Comparison of ENCODE assay signal across 21 cellular contexts in the genomic region with DNA sequence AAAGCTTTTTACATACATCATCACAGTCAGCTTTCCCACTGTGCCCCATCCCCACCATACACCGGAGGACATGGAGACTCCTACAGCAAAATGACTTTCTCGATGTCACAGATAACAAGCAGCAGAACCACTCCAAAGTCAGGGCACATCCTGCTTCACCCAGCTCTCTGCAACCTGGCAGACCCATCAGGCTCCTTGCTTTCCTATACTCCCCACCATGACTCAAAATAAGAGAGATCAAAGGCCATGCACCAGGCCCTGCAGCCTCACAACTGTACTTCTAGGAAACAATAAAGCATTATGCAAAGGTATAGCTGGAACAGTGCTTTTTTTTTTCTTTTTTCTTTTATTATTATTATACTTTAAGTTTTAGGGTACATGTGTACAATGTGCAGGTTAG.
A peak's percentile ranks its signal among the peaks of the same experiment; 100 is the strongest.
DNase-seq lines count a peak whose midpoint lies in the region; ATAC-seq and TF ChIP-seq lines count a peak whose summit lies in the region.
"Had no signal": no experiment of that assay in that cellular context is flagged by ENCODE, and none has a peak within 500 bp of the region (broad histone marks: within the 10 kb centered on the region; RNA-seq: fewer than 3 reads in every experiment).

No MANE protein-coding gene starts in this region.

- H3K36me3 Mint-ChIP-seq in activated naive CD4-positive, alpha-beta T cell treated with anti-CD3 and anti-CD28 coated beads for 36 hours (ENCODE audit: low read depth) = no peaks in the 10 kb centered on the region
- H3K36me3 Mint-ChIP-seq in activated CD8-positive, alpha-beta T cell treated with anti-CD3 and anti-CD28 coated beads for 36 hours (ENCODE audit: low read depth) = no peaks in the 10 kb centered on the region
- H3K36me3 Mint-ChIP-seq in neural crest cell (ENCODE audit: low read depth) = no peaks in the 10 kb centered on the region
- H3K36me3 Mint-ChIP-seq: CD4-positive, CD25-positive, alpha-beta regulatory T cell had no signal

- CTCF ChIA-PET in activated naive CD4-positive, alpha-beta T cell treated with anti-CD3 and anti-CD28 coated beads for 36 hours (lab: Charles Lee) = interaction anchor here (0.6 kb wide), 1 partner anchor 31 kb away, joined by 4 read pairs; no protein-coding TSS in a partner anchor
- CTCF ChIA-PET in activated CD8-positive, alpha-beta T cell treated with anti-CD3 and anti-CD28 coated beads for 36 hours (lab: Charles Lee) = no interaction called here

- H3K4me1 Mint-ChIP-seq in activated naive CD4-positive, alpha-beta T cell treated with anti-CD3 and anti-CD28 coated beads for 36 hours (ENCODE audit: low read depth) = peaks cover 3% of the 10 kb centered on the region
- H3K4me1 Mint-ChIP-seq in activated CD8-positive, alpha-beta T cell treated with anti-CD3 and anti-CD28 coated beads for 36 hours (ENCODE audit: low read depth) = peaks cover 3% of the 10 kb centered on the region
- H3K4me1 Mint-ChIP-seq in neural crest cell = peaks cover 45% of the 10 kb centered on the region
- H3K4me1 Mint-ChIP-seq: CD4-positive, CD25-positive, alpha-beta regulatory T cell had no signal

- DNase-seq in activated naive CD4-positive, alpha-beta T cell treated with anti-CD3 and anti-CD28 coated beads for 36 hours = peak; percentile 32
- DNase-seq in activated naive CD4-positive, alpha-beta T cell treated with Interleukin-2 at 50 U/mL for 16 hours = no peak
- peak; percentile 35 for DNase-seq in Jurkat, Clone E6-1 (ENCODE audit: low read depth, low spot score)
- peak; percentile 35 for DNase-seq in activated CD8-positive, alpha-beta T cell treated with anti-CD3 and anti-CD28 coated beads for 36 hours
- DNase-seq in neural crest cell (ENCODE audit: low read depth, low spot score) (no peak), NK-92 (lab: John Stamatoyannopoulos, UW; ENCODE audit: unreplicated experiment) (no peak), NCI-H82 (lab: John Stamatoyannopoulos, UW) (no peak)
- DNase-seq: DND-41, GOT3, HCEC 1CT, KG1, NCI-H1092 treated with DMSO at 0.1 percent for 48 hours, NCI-H1436 treated with DMSO at 0.1 percent for 48 hours, NCI-H1930, NCI-H226, NCI-H510A treated with DMSO at 0.1 percent for 48 hours, NCI-H748 treated with DMSO at 0.1 percent for 48 hours had no signal

- no peak overlapping the region for H3K4me3 ChIP-seq in Jurkat, Clone E6-1 (ENCODE audit: low read length)

- H3K4me3 Mint-ChIP-seq in activated naive CD4-positive, alpha-beta T cell treated with anti-CD3 and anti-CD28 coated beads for 36 hours = no peak overlapping the region
- no peak overlapping the region for H3K4me3 Mint-ChIP-seq in activated CD8-positive, alpha-beta T cell treated with anti-CD3 and anti-CD28 coated beads for 36 hours
- no peak overlapping the region for H3K4me3 Mint-ChIP-seq in neural crest cell
- H3K4me3 Mint-ChIP-seq: CD4-positive, CD25-positive, alpha-beta regulatory T cell had no signal

- ATAC-seq in activated CD8-positive, alpha-beta T cell treated with anti-CD3 and anti-CD28 coated beads for 36 hours = peak; percentile 76
- no peak for ATAC-seq in GM19035 (IDR thresholded peaks at IDR 0.05; ENCODE audit: unreplicated experiment)
- ATAC-seq: HepG2, Panc1 had no signal

- intact Hi-C loops in activated naive CD4-positive, alpha-beta T cell treated with anti-CD3 and anti-CD28 coated beads for 36 hours (cut with micrococcal nuclease) = no loop called here
- intact Hi-C loops in activated CD8-positive, alpha-beta T cell treated with anti-CD3 and anti-CD28 coated beads for 36 hours (cut with micrococcal nuclease) = no loop called here

- H3K27me3 Mint-ChIP-seq in activated naive CD4-positive, alpha-beta T cell treated with anti-CD3 and anti-CD28 coated beads for 36 hours (ENCODE audit: low read depth) = no peaks in the 10 kb centered on the region
- H3K27me3 Mint-ChIP-seq in activated CD8-positive, alpha-beta T cell treated with anti-CD3 and anti-CD28 coated beads for 36 hours = no peaks in the 10 kb centered on the region
- no peaks in the 10 kb centered on the region for H3K27me3 Mint-ChIP-seq in neural crest cell (ENCODE audit: low read depth)

- POLR2A ChIA-PET in activated CD8-positive, alpha-beta T cell treated with anti-CD3 and anti-CD28 coated beads for 36 hours (lab: Charles Lee) = no interaction called here

- no peak for TF ChIP-seq CTCF in activated CD8-positive, alpha-beta T cell treated with anti-CD3 and anti-CD28 coated beads for 36 hours (IDR thresholded peaks at IDR 0.05)
- no peak for TF ChIP-seq CTCF in neural crest cell (conservative IDR thresholded peaks at IDR 0.05)

- H3K27ac Mint-ChIP-seq in activated naive CD4-positive, alpha-beta T cell treated with anti-CD3 and anti-CD28 coated beads for 36 hours = no peak overlapping the region
- no peak overlapping the region for H3K27ac Mint-ChIP-seq in activated CD8-positive, alpha-beta T cell treated with anti-CD3 and anti-CD28 coated beads for 36 hours
- peak overlapping the region; percentile 40 for H3K27ac Mint-ChIP-seq in neural crest cell (ENCODE audit: unreplicated experiment)
- H3K27ac Mint-ChIP-seq: CD4-positive, CD25-positive, alpha-beta regulatory T cell had no signal

- H3K9me3 Mint-ChIP-seq in activated naive CD4-positive, alpha-beta T cell treated with anti-CD3 and anti-CD28 coated beads for 36 hours = no peaks in the 10 kb centered on the region
- no peaks in the 10 kb centered on the region for H3K9me3 Mint-ChIP-seq in activated CD8-positive, alpha-beta T cell treated with anti-CD3 and anti-CD28 coated beads for 36 hours
- peaks cover 4% of the 10 kb centered on the region for H3K9me3 Mint-ChIP-seq in neural crest cell
- H3K9me3 Mint-ChIP-seq: CD4-positive, CD25-positive, alpha-beta regulatory T cell had no signal

Comparison
In these comparisons a context has a peak if more than half of its experiments do, and no peak if none do; other contexts are left out.
1. DNase-seq: peak in activated naive CD4-positive, alpha-beta T cell treated with anti-CD3 and anti-CD28 coated beads for 36 hours (single experiment), Jurkat, Clone E6-1 (single experiment) and activated CD8-positive, alpha-beta T cell treated with anti-CD3 and anti-CD28 coated beads for 36 hours (single experiment); none in activated naive CD4-positive, alpha-beta T cell treated with Interleukin-2 at 50 U/mL for 16 hours (single experiment), neural crest cell (single experiment), NK-92 (single experiment) and NCI-H82 (single experiment).